ENCODE assay signal across 18 cellular contexts in the genomic region with DNA sequence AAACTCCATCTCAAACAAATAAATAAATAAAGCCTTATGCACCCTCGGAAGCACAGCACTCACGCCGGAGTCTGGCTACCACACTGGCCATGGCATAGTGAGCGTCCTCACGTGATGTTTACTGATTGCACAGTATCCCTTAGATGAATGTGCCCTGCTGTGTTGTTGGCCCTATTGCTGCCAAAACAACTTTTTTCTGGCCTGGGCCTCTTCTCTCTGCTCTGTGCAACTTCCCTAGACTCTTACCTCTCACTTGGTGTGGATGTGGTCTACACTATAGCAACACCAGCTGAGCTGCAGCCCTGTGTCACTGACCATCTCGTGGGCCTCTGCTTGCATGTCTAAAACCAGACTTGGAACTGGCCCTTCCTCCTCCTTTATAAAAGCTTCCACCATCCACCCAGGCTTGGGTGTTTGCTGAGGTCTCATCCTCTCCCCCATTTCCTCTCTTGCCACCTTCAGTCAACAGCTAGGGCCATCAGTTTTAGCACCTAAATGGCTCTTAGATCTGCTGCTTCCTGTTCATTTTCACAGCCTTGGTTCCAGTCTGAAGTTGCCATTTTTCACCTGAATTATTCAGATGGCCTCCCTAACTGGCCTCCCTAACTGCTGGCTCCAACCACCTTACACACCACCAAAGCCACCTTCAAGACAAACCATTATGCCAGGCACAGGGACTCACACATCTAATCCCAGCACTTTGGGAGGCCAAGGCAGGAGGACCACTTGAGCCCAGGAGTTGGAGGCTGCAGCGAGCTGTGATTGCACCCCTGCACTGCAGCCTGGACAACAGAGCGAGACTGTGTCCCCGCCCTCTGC. TPM values are rescaled to one million over a fixed set of nuclear protein-coding genes. Genes with fewer than 3 reads are reported as not detected.
DNase-seq lines count a peak whose midpoint lies in the region; ATAC-seq and TF ChIP-seq lines count a peak whose summit lies in the region.
"Had no signal": no experiment of that assay in that cellular context is flagged by ENCODE, and none has a peak within 500 bp of the region (broad histone marks: within the 10 kb centered on the region; RNA-seq: fewer than 3 reads in every experiment).

No MANE protein-coding gene starts in this region.

- no peaks in the 10 kb centered on the region for H3K4me1 Mint-ChIP-seq in activated T-cell treated with anti-CD3 and anti-CD28 coated beads, Interleukin-2, amount 50 U/mL, for 72 hours (ENCODE audit: low read depth)
- H3K4me1 Mint-ChIP-seq in central memory CD8-positive, alpha-beta T cell = peaks cover 27% of the 10 kb centered on the region
- peaks cover 18 to 29% of the 10 kb centered on the region in 2 donors for H3K4me1 Mint-ChIP-seq in natural killer cell
- H3K4me1 Mint-ChIP-seq in mesothelial cell of epicardium = peaks cover 9% of the 10 kb centered on the region

- no peak for DNase-seq in activated T-cell treated with anti-CD3 and anti-CD28 coated beads, Interleukin-2, amount 50 U/mL, for 72 hours
- DNase-seq in activated T-cell treated with anti-CD3 and anti-CD28 coated beads for 4 hours (no peak), GM13976 (ENCODE audit: low spot score) (peak; percentile 9), natural killer cell (no peak), mesothelial cell of epicardium (ENCODE audit: low spot score in 2 of 2, unreplicated experiment in 2 of 2) (no peak), COLO668 (lab: John Stamatoyannopoulos, UW; ENCODE audit: unreplicated experiment) (no peak)
- DNase-seq in central memory CD8-positive, alpha-beta T cell (ENCODE audit: low spot score in 2 of 2) = no peak
- DNase-seq in activated effector memory CD4-positive, alpha-beta T cell treated with anti-CD3 and anti-CD28 coated beads, Interleukin-2, amount 50 U/mL, for 16 hours = no peak
- DNase-seq: ACHN; activated CD4-positive, alpha-beta T cell treated with anti-CD3 and anti-CD28 coated beads for 1 hour; glutamatergic neuron; NCI-H146; NCI-H446; NCI-H82; RPMI8226; stimulated activated CD4-positive, alpha-beta T cell treated with anti-CD3 and anti-CD28 coated beads, Interleukin-2, amount 100 ng/mL, for 48 hours had no signal

- no peaks in the 10 kb centered on the region for H3K27me3 Mint-ChIP-seq in activated T-cell treated with anti-CD3 and anti-CD28 coated beads, Interleukin-2, amount 50 U/mL, for 72 hours (ENCODE audit: low read depth)
- H3K27me3 Mint-ChIP-seq in central memory CD8-positive, alpha-beta T cell = no peaks in the 10 kb centered on the region
- no peaks in the 10 kb centered on the region for H3K27me3 Mint-ChIP-seq in natural killer cell (ENCODE audit: low read depth in 2 of 2)
- no peaks in the 10 kb centered on the region for H3K27me3 Mint-ChIP-seq in mesothelial cell of epicardium (ENCODE audit: low read depth)
- H3K27me3 Mint-ChIP-seq: type B pancreatic cell had no signal

- no peaks in the 10 kb centered on the region for H3K9me3 Mint-ChIP-seq in activated T-cell treated with anti-CD3 and anti-CD28 coated beads, Interleukin-2, amount 50 U/mL, for 72 hours
- H3K9me3 Mint-ChIP-seq in central memory CD8-positive, alpha-beta T cell = peaks cover 6% of the 10 kb centered on the region
- H3K9me3 Mint-ChIP-seq in natural killer cell (peaks cover 0 to 4% of the 10 kb centered on the region in 2 donors), mesothelial cell of epicardium (no peaks in the 10 kb centered on the region)
- H3K9me3 Mint-ChIP-seq: activated T-helper 2 cell treated with anti-CD3 and anti-CD28 coated beads, Interferon-gamma antibody, Interleukin-2, Interleukin-4, amounts not matched to agents 10 μg/mL and 5 μg/mL and 100 μg/mL, durations not matched to agents 14 hours and 24 hours and 36 hours; type B pancreatic cell had no signal

- peak overlapping the region; percentile 8 for H3K27ac Mint-ChIP-seq in activated T-cell treated with anti-CD3 and anti-CD28 coated beads, Interleukin-2, amount 50 U/mL, for 72 hours
- peak overlapping the region; percentile 58 for H3K27ac Mint-ChIP-seq in central memory CD8-positive, alpha-beta T cell (ENCODE audit: low read depth)
- H3K27ac Mint-ChIP-seq in natural killer cell = peak overlapping the region; percentile 75 to 83
- no peak overlapping the region for H3K27ac Mint-ChIP-seq in mesothelial cell of epicardium
- H3K27ac Mint-ChIP-seq: activated T-helper 2 cell treated with anti-CD3 and anti-CD28 coated beads, Interferon-gamma antibody, Interleukin-2, Interleukin-4, amounts not matched to agents 10 μg/mL and 5 μg/mL and 100 μg/mL, durations not matched to agents 14 hours and 24 hours and 36 hours; type B pancreatic cell had no signal

- intact Hi-C loops in natural killer cell (cut with micrococcal nuclease) = no loop called here

- H3K36me3 Mint-ChIP-seq in activated T-cell treated with anti-CD3 and anti-CD28 coated beads, Interleukin-2, amount 50 U/mL, for 72 hours (ENCODE audit: insufficient read depth in 2 of 2) = peaks cover 0 to 2% of the 10 kb centered on the region in 2 donors
- peaks cover 17% of the 10 kb centered on the region for H3K36me3 Mint-ChIP-seq in central memory CD8-positive, alpha-beta T cell (ENCODE audit: insufficient read depth)
- H3K36me3 Mint-ChIP-seq in natural killer cell = no peaks in the 10 kb centered on the region
- H3K36me3 Mint-ChIP-seq in mesothelial cell of epicardium = peaks cover 36% of the 10 kb centered on the region

- TF ChIP-seq CTCF in GM13976 (IDR thresholded peaks at IDR 0.05; ENCODE audit: borderline replicate concordance, control extremely low read depth, extremely low read depth, insufficient read depth, missing control alignments) = no peak
- TF ChIP-seq CTCF in natural killer cell (IDR thresholded peaks at IDR 0.05) = no peak
- TF ChIP-seq CTCF in mesothelial cell of epicardium (IDR thresholded peaks at IDR 0.05; ENCODE audit: unreplicated experiment) = no peak

- no peak for ATAC-seq in activated T-cell treated with anti-CD3 and anti-CD28 coated beads, Interleukin-2, amount 50 U/mL, for 72 hours (replicated peaks in 1 of 2)
- ATAC-seq in central memory CD8-positive, alpha-beta T cell (replicated peaks; ENCODE audit: extremely low read depth, poor library complexity, severe bottlenecking) = peak; percentile 89
- peak; percentile 80 to 88 (median 88) for ATAC-seq in natural killer cell

- no peak overlapping the region for H3K4me3 Mint-ChIP-seq in activated T-cell treated with anti-CD3 and anti-CD28 coated beads, Interleukin-2, amount 50 U/mL, for 72 hours
- peak overlapping the region; percentile 55 for H3K4me3 Mint-ChIP-seq in central memory CD8-positive, alpha-beta T cell
- H3K4me3 Mint-ChIP-seq in natural killer cell = peak overlapping the region; percentile 72
- H3K4me3 Mint-ChIP-seq in mesothelial cell of epicardium = no peak overlapping the region
- H3K4me3 Mint-ChIP-seq: type B pancreatic cell had no signal

- in situ Hi-C loops in GM13976 (cut with MboI; ENCODE audit: low sequenced_read_pairs, unreplicated experiment) = no loop called here

RNA-seq across cellular contexts. Expression of a gene that starts 9.2 kb away (rescaled TPM):
- total RNA-seq in activated T-cell treated with anti-CD3 and anti-CD28 coated beads, Interleukin-2, amount 50 U/mL, for 72 hours = 10 to 100 TPM in 1 of 2 donors, 1 to 10 TPM in 1; 8.3 to 11.7 TPM
- total RNA-seq in natural killer cell = 10 to 100 TPM in 2 of 3 donors, 1 to 10 TPM in 1; 7.7 to 18.2 (median 10.4) TPM
- 36.8 to 38.3 TPM (median 38.1 TPM) in 3 replicates for total RNA-seq in mesothelial cell of epicardium

RNA-seq across cellular contexts. Expression of a gene that starts 34.5 kb away (rescaled TPM):
- 1 to 10 TPM; 1.0 to 1.4 TPM for total RNA-seq in activated T-cell treated with anti-CD3 and anti-CD28 coated beads, Interleukin-2, amount 50 U/mL, for 72 hours
- 1 to 10 TPM; 1.8 to 3.5 (median 2.9) TPM for total RNA-seq in natural killer cell
- 45.7 to 47.2 TPM (median 46.8 TPM) in 3 replicates for total RNA-seq in mesothelial cell of epicardium

Comparison
In these comparisons a context has a peak if more than half of its experiments do, and no peak if none do; other contexts are left out.
1. ATAC-seq: peak in central memory CD8-positive, alpha-beta T cell (single experiment) and natural killer cell (3 of 3); none in activated T-cell treated with anti-CD3 and anti-CD28 coated beads, Interleukin-2, amount 50 U/mL, for 72 hours (0 of 2).
2. H3K4me3 Mint-ChIP-seq: peak in central memory CD8-positive, alpha-beta T cell (single experiment) and natural killer cell (single experiment); none in activated T-cell treated with anti-CD3 and anti-CD28 coated beads, Interleukin-2, amount 50 U/mL, for 72 hours (0 of 2) and mesothelial cell of epicardium (single experiment).
3. RNA of a gene that starts 34.5 kb away (total RNA-seq): 45.7 to 47.2 TPM in mesothelial cell of epicardium; 1.8 to 3.5 TPM in natural killer cell and 1.0 to 1.4 TPM in activated T-cell treated with anti-CD3 and anti-CD28 coated beads, Interleukin-2, amount 50 U/mL, for 72 hours; every median in the first group is over 10 times any median in the second.